ENCODE assay signal across 11 cellular contexts in genomic region chr2:153476491-153477095, GRCh38. TPM values are rescaled to one million over a fixed set of nuclear protein-coding genes. Genes with fewer than 3 reads are reported as not detected.
DNase-seq lines count a peak whose midpoint lies in the region; ATAC-seq and TF ChIP-seq lines count a peak whose summit lies in the region.
"Had no signal": no experiment of that assay in that cellular context is flagged by ENCODE, and none has a peak within 500 bp of the region (broad histone marks: within the 10 kb centered on the region; RNA-seq: fewer than 3 reads in every experiment).

No MANE protein-coding gene starts in this region.

- H2AFZ ChIP-seq in GM23338: no peak overlapping the region

- no peaks in the 10 kb centered on the region for H3K9me2 ChIP-seq in GM23338 (ENCODE audit: insufficient read depth)

- H3K36me3 Mint-ChIP-seq in GM23338 (ENCODE audit: low read depth): no peaks in the 10 kb centered on the region

- H3F3A ChIP-seq in GM23338 (replicated peaks; ENCODE audit: low read depth): no peaks in the 10 kb centered on the region

- no peaks in the 10 kb centered on the region for H4K20me1 ChIP-seq in GM23338 (replicated peaks; ENCODE audit: insufficient read depth)

- no peaks in the 10 kb centered on the region for H3K79me2 ChIP-seq in GM23338 (replicated peaks; ENCODE audit: insufficient read depth)

- TF ChIP-seq CTCF in GM23338 (conservative IDR thresholded peaks at IDR 0.05; ENCODE audit: low read depth in 2 of 2) (no peak), retinal pigment epithelial cell (conservative IDR thresholded peaks at IDR 0.05; ENCODE audit: low read depth, low read length) (no peak)

- DNase-seq in GM23338 (ENCODE audit: low spot score): peak; percentile 36
- peak; percentile 94 for DNase-seq in NCI-H748 (lab: John Stamatoyannopoulos, UW; ENCODE audit: unreplicated experiment)
- no peak for DNase-seq in iPS DF 6.9 (ENCODE audit: low read depth, low spot score)
- peak; percentile 56 for DNase-seq in retinal pigment epithelial cell (ENCODE audit: low read depth)
- no peak for DNase-seq in ACHN
- DNase-seq in dermis blood vessel endothelial cell: no peak
- no peak for DNase-seq in cortex of kidney (lab: John Stamatoyannopoulos, UW)
- no peak for DNase-seq in putamen (ENCODE audit: low spot score)
- DNase-seq: amniotic stem cell had no signal

- H3K27ac ChIP-seq in GM23338 (ENCODE audit: low read depth): no peak overlapping the region
- H3K27ac ChIP-seq in iPS DF 6.9 (ENCODE audit: low read length): no peak overlapping the region

- no CpG with 5 or more reads among the region's 24 CpGs for WGBS in iPS DF 6.9 (ENCODE audit: insufficient coverage, insufficient read length)

- peak overlapping the region; percentile 71 for H3K4me3 ChIP-seq in GM23338
- H3K4me3 ChIP-seq in iPS DF 6.9 (ENCODE audit: low read length): peak overlapping the region; percentile 65; the same call in 1 of the 2 replicates
- H3K4me3 ChIP-seq in retinal pigment epithelial cell (ENCODE audit: low read length): peak overlapping the region; percentile 88

- peaks cover 47% of the 10 kb centered on the region for H3K4me1 Mint-ChIP-seq in GM23338

- no peaks in the 10 kb centered on the region for H3K9me3 Mint-ChIP-seq in GM23338

- in situ Hi-C loops in ACHN (cut with HindIII; ENCODE audit: low pct_ligation_motif_present, low pct_unique_long_range_greater_than_20kb, low sequenced_read_pairs): no loop called here

- peak overlapping the region; percentile 82 for H3K4me2 ChIP-seq in GM23338

- H3K4me1 ChIP-seq in GM23338 (ENCODE audit: insufficient read depth): peaks cover 32% of the 10 kb centered on the region
- peaks cover 2% of the 10 kb centered on the region for H3K4me1 ChIP-seq in iPS DF 6.9 (ENCODE audit: control insufficient read depth, insufficient read depth, low read length)

- peaks cover 21% of the 10 kb centered on the region for H3K27me3 Mint-ChIP-seq in GM23338 (ENCODE audit: insufficient read depth, low read depth, poor library complexity)

- H3K36me3 ChIP-seq in GM23338 (ENCODE audit: insufficient read depth) (no peaks in the 10 kb centered on the region), iPS DF 6.9 (ENCODE audit: control insufficient read depth, insufficient read depth, low read length) (no peaks in the 10 kb centered on the region)

- ATAC-seq in GM23338: peak; percentile 11

- H3K27ac Mint-ChIP-seq in GM23338: no peak overlapping the region

- no peaks in the 10 kb centered on the region for H3K9me3 ChIP-seq in iPS DF 6.9 (ENCODE audit: control insufficient read depth, insufficient read depth, low read length)

- H3K27me3 ChIP-seq in GM23338 (ENCODE audit: insufficient read depth) (peaks cover 15% of the 10 kb centered on the region; the same call in 1 of the 2 replicates), iPS DF 6.9 (ENCODE audit: control insufficient read depth, insufficient read depth, low read length) (no peaks in the 10 kb centered on the region)

- H3K4me3 Mint-ChIP-seq in GM23338: peak overlapping the region; percentile 73

TF ChIP-seq in GM23338, 12 proteins besides CTCF, POLR2A, EP300 and RAD21:
- TF ChIP-seq ETS1 (IDR thresholded peaks at IDR 0.05) (no peak), REST (IDR thresholded peaks at IDR 0.05; ENCODE audit: unreplicated experiment) (peak; percentile 45)

RNA-seq across cellular contexts. Expression of gene RPRM, which starts 2.0 kb away (rescaled TPM):
- 7.2 and 7.5 TPM in 2 replicates for total RNA-seq in GM23338 (2014; rRNA removed; shearing (Covaris generic))
- 5.9 and 7.4 TPM in 2 replicates for polyA plus RNA-seq in GM23338 (2016; fragmentation: Nextera tagmentation; extraction: Ambion mirVana)
- not detected in 2 replicates for total RNA-seq in dermis blood vessel endothelial cell
- total RNA-seq: pulmonary artery endothelial cell had no signal
- polyA plus RNA-seq: keratinocyte had no signal

Comparison
In these comparisons a context has a peak if more than half of its experiments do, and no peak if none do; other contexts are left out.
1. DNase-seq: peak in GM23338 (single experiment), NCI-H748 (single experiment) and retinal pigment epithelial cell (single experiment); none in iPS DF 6.9 (single experiment), ACHN (single experiment), dermis blood vessel endothelial cell (single experiment), cortex of kidney (single experiment) and putamen (single experiment).
2. Peak in every context shown above with its lines, with median percentiles within 50 percentile points of each other: H3K4me3 ChIP-seq.